ENCODE assay signal across 8 cellular contexts in the genomic region with DNA sequence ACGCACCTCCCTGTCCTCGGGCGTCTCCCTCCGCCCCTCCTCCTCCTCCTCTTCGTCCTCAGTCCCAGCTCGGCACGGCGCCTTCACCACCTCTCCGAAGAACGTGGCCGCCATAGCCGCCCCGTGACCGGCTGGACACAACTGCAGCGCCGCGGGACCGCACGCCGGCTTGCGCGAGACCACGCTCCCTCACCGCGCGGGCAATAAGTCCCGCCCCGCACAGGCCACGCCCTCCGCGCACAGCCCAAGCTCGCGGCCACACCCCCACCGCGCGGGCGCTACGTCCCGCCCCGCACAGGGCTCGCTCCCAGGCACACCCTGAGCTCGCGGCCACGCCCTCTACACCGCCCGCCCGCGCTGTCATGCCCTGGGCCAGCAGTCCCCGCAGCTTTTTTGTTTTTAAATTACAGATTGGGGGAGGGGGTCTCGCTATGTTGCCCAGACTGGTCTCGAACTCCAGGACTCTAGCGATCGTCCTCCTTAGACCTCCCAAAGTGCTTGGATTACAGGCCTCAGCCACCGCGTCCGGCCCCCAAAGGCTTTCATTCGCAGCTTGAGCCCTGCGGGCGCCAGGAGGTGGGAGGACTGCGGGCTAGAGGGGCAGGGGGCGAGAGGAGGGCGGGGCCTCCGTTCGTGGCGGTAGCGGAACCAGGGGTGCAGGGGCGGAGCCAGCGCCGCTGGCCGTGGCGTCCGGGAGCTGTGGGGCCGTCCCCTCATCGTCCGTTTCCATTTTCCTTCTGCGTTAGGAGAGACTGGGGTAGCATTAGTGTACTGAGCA. TPM values are rescaled to one million over a fixed set of nuclear protein-coding genes. Genes with fewer than 3 reads are reported as not detected.
A peak's percentile ranks its signal among the peaks of the same experiment; 100 is the strongest.
DNase-seq lines count a peak whose midpoint lies in the region; ATAC-seq and TF ChIP-seq lines count a peak whose summit lies in the region.

TSS of gene PSMG1 (minus strand) at position 180 of the 778 bp plus-strand sequence. CDS start at position 114, 66 bp downstream.

- peaks cover 15% of the 10 kb centered on the region for H4K20me1 ChIP-seq in neural progenitor cell (ENCODE audit: low read depth)

- H2AFZ ChIP-seq in neural progenitor cell (replicated peaks) = peak within 1 kb of the TSS; percentile 92

- H3K9me3 Mint-ChIP-seq in HFFc6 = no peaks in the 10 kb centered on the region
- no peaks in the 10 kb centered on the region for H3K9me3 Mint-ChIP-seq in neural progenitor cell

- H3K4me1 Mint-ChIP-seq in HFFc6 (ENCODE audit: low read depth) = peaks cover 57% of the 10 kb centered on the region
- H3K4me1 Mint-ChIP-seq in neural progenitor cell = peaks cover 23% of the 10 kb centered on the region

- H3K4me2 ChIP-seq in neural progenitor cell = peak within 1 kb of the TSS; percentile 97

- H3K9ac ChIP-seq in neural progenitor cell (peak within 1 kb of the TSS; percentile 62), stomach smooth muscle (ENCODE audit: low read length in 2 of 2) (peak within 1 kb of the TSS; percentile 78 to 84)

- H3K4me3 ChIP-seq in neural progenitor cell (peak within 1 kb of the TSS; percentile 78), stomach smooth muscle (ENCODE audit: low read length in 2 of 2) (peak within 1 kb of the TSS; percentile 78 to 91)

- H3K36me3 ChIP-seq in neural progenitor cell = no peaks in the 10 kb centered on the region
- peaks cover 0 to 2% of the 10 kb centered on the region in 2 donors for H3K36me3 ChIP-seq in stomach smooth muscle (ENCODE audit: control insufficient read depth in 2 of 2, insufficient read depth in 2 of 2, low read length in 2 of 2)

- H3K4me3 Mint-ChIP-seq in HFFc6 = peak within 1 kb of the TSS; percentile 98
- peak within 1 kb of the TSS; percentile 95 for H3K4me3 Mint-ChIP-seq in neural progenitor cell

- H3F3A ChIP-seq in neural progenitor cell (ENCODE audit: low read depth) = peaks cover 41% of the 10 kb centered on the region

- H3K27me3 ChIP-seq in foreskin keratinocyte (no peaks in the 10 kb centered on the region), neural progenitor cell (no peaks in the 10 kb centered on the region), stomach smooth muscle (ENCODE audit: control insufficient read depth in 1 of 2, insufficient read depth in 2 of 2, low read length in 2 of 2) (no peaks in the 10 kb centered on the region)

- peaks cover 5% of the 10 kb centered on the region for H3K4me1 ChIP-seq in foreskin keratinocyte
- peaks cover 13% of the 10 kb centered on the region for H3K4me1 ChIP-seq in neural progenitor cell
- peaks cover 9% of the 10 kb centered on the region for H3K4me1 ChIP-seq in stomach smooth muscle (ENCODE audit: control insufficient read depth, insufficient read depth, low read length)

- TF ChIP-seq CTCF in HFFc6 (IDR thresholded peaks at IDR 0.05) (no peak), foreskin keratinocyte (conservative IDR thresholded peaks at IDR 0.05) (no peak), neural progenitor cell (IDR thresholded peaks at IDR 0.05) (no peak)

- H3K27me3 Mint-ChIP-seq in HFFc6 (ENCODE audit: insufficient read depth) = peaks cover 3% of the 10 kb centered on the region; the same call in 1 of the 2 replicates
- H3K27me3 Mint-ChIP-seq in neural progenitor cell (ENCODE audit: insufficient read depth, low read depth) = peaks cover 3% of the 10 kb centered on the region

- peak; percentile 91 for ATAC-seq in foreskin keratinocyte

- H3K36me3 Mint-ChIP-seq in HFFc6 (ENCODE audit: low read depth) (peaks cover 25% of the 10 kb centered on the region), neural progenitor cell (peaks cover 21% of the 10 kb centered on the region)

- H3K9me3 ChIP-seq in neural progenitor cell (ENCODE audit: low read depth) (no peaks in the 10 kb centered on the region), stomach smooth muscle (ENCODE audit: control insufficient read depth in 2 of 2, low read length in 2 of 2) (no peaks in the 10 kb centered on the region)

- in situ Hi-C loops in SK-MEL-5 (cut with HindIII; ENCODE audit: low pct_unique_long_range_greater_than_20kb, low sequenced_read_pairs) = no loop called here

- H3K79me2 ChIP-seq in neural progenitor cell (ENCODE audit: low read depth) = peaks cover 26% of the 10 kb centered on the region

- H3K27ac ChIP-seq in foreskin keratinocyte = peak within 1 kb of the TSS; percentile 91
- peak within 1 kb of the TSS; percentile 64 for H3K27ac ChIP-seq in neural progenitor cell
- peak within 1 kb of the TSS; percentile 84 for H3K27ac ChIP-seq in stomach smooth muscle (ENCODE audit: low read length)

- H3K27ac Mint-ChIP-seq in HFFc6 (peak within 1 kb of the TSS; percentile 98), neural progenitor cell (peak within 1 kb of the TSS; percentile 51)

- peak; percentile 86 for DNase-seq in GM04504 (ENCODE audit: low read depth)
- peak; percentile 90 for DNase-seq in HFFc6
- peak; percentile 95 for DNase-seq in NAMALWA (ENCODE audit: low spot score)
- DNase-seq in SK-MEL-5 (ENCODE audit: low read depth, low spot score) = peak; percentile 89
- DNase-seq in activated naive CD4-positive, alpha-beta T cell treated with Interleukin-2 at 50 U/mL for 16 hours = peak; percentile 95
- DNase-seq in foreskin keratinocyte = peak; percentile 85 to 90
- peak; percentile 96 for DNase-seq in neural progenitor cell (ENCODE audit: low spot score)

RNA-seq across cellular contexts. Expression of gene PSMG1, which starts in this region (rescaled TPM):
- 10 to 100 TPM; 60.8 to 81.9 (median 74.4) TPM for total RNA-seq in HFFc6 (2021; fragmentation: NEBNext Ultra II Directional; extraction: Animal tissue kit (Norgen Biotek cat#: 25700))
- 87.8 and 96.7 TPM in 2 replicates for total RNA-seq in SK-MEL-5 (2014; rRNA removed; shearing (Covaris generic))
- polyA plus RNA-seq in SK-MEL-5 (2015; cell fraction: cytosol; rRNA removed) = 55.8 and 78.3 TPM in 2 replicates
- polyA plus RNA-seq in SK-MEL-5 (2015; cell fraction: nucleus; rRNA removed) = 27.2 and 48.1 TPM in 2 replicates
- total RNA-seq in foreskin keratinocyte = 105 and 113 TPM in 2 replicates
- 129 and 149 TPM in 2 replicates for polyA plus RNA-seq in foreskin keratinocyte
- total RNA-seq in neural progenitor cell (ENCODE audit: low replicate concordance) = 37.5 and 42.9 TPM in 2 replicates

Comparison
In these comparisons a context has a peak if more than half of its experiments do, and no peak if none do; other contexts are left out.
1. Peak in every context shown above with its lines: DNase-seq, ATAC-seq, H3K4me3 ChIP-seq and H3K27ac ChIP-seq.